13 cellular contexts compared by ENCODE assay signal in genomic region chr11:72686639-72687215, GRCh38. TPM values are rescaled to one million over a fixed set of nuclear protein-coding genes. Genes with fewer than 3 reads are reported as not detected.
DNase-seq lines count a peak whose midpoint lies in the region; ATAC-seq and TF ChIP-seq lines count a peak whose summit lies in the region.
"Had no signal": no experiment of that assay in that cellular context is flagged by ENCODE, and none has a peak within 500 bp of the region (broad histone marks: within the 10 kb centered on the region; RNA-seq: fewer than 3 reads in every experiment).

No MANE protein-coding gene starts in this region.

- H3K9me3 ChIP-seq in heart left ventricle (no peaks in the 10 kb centered on the region), spleen (no peaks in the 10 kb centered on the region), HAP-1 (no peaks in the 10 kb centered on the region)
- H3K9me3 ChIP-seq: right lobe of liver had no signal

- no peaks in the 10 kb centered on the region for H3K27me3 Mint-ChIP-seq in T-helper 2 cell treated with Interferon-gamma antibody and Interleukin-4, amounts not matched to agents 5 μg/mL and 100 μg/mL, for 36 hours (ENCODE audit: low read depth)
- no peaks in the 10 kb centered on the region for H3K27me3 Mint-ChIP-seq in activated T-helper 17 cell treated with anti-CD3 and anti-CD28 coated beads, Interleukin-2, amount 50 U/mL, for 72 hours

- H3K27me3 ChIP-seq in heart left ventricle (no peaks in the 10 kb centered on the region), spleen (replicated peaks in 1 of 7) (no peaks in the 10 kb centered on the region), HAP-1 (ENCODE audit: low read depth) (no peaks in the 10 kb centered on the region)
- H3K27me3 ChIP-seq: right lobe of liver had no signal

- TF ChIP-seq CTCF in heart left ventricle (IDR thresholded peaks at IDR 0.05) (no peak), spleen (IDR thresholded peaks at IDR 0.05 in 8 of 11, conservative IDR thresholded peaks at IDR 0.05 in 3 of 11) (no peak)

- H3K4me3 Mint-ChIP-seq in T-helper 2 cell treated with Interferon-gamma antibody and Interleukin-4, amounts not matched to agents 5 μg/mL and 100 μg/mL, for 36 hours = peak overlapping the region; percentile 58
- peak overlapping the region; percentile 38 for H3K4me3 Mint-ChIP-seq in activated T-helper 17 cell treated with anti-CD3 and anti-CD28 coated beads, Interleukin-2, amount 50 U/mL, for 72 hours

- peaks cover 24% of the 10 kb centered on the region for H3K4me1 Mint-ChIP-seq in T-helper 2 cell treated with Interferon-gamma antibody and Interleukin-4, amounts not matched to agents 5 μg/mL and 100 μg/mL, for 36 hours (ENCODE audit: low read depth)
- peaks cover 13% of the 10 kb centered on the region for H3K4me1 Mint-ChIP-seq in activated T-helper 17 cell treated with anti-CD3 and anti-CD28 coated beads, Interleukin-2, amount 50 U/mL, for 72 hours

- peak overlapping the region; percentile 60 for H3K27ac Mint-ChIP-seq in T-helper 2 cell treated with Interferon-gamma antibody and Interleukin-4, amounts not matched to agents 5 μg/mL and 100 μg/mL, for 36 hours
- H3K27ac Mint-ChIP-seq in activated T-helper 17 cell treated with anti-CD3 and anti-CD28 coated beads, Interleukin-2, amount 50 U/mL, for 72 hours = peak overlapping the region; percentile 83

- intact Hi-C loops in heart left ventricle (cut with DNase I) = loop anchor here in 5 of 10 donors (10.0 kb wide), 2 partner anchors 202 to 212 kb away; no protein-coding TSS in a partner anchor
- intact Hi-C loops in spleen (cut with DNase I; ENCODE audit: low total_unique reads) = no loop called here

- TF ChIP-seq POLR2A in heart left ventricle (IDR thresholded peaks at IDR 0.05) (no peak), spleen (IDR thresholded peaks at IDR 0.05) (no peak)

- H3K27ac ChIP-seq in heart left ventricle (peak overlapping the region; percentile 11 to 75 (median 61)), spleen (peak overlapping the region in 6 of 8 donors; percentile 12 to 62 (median 30))
- H3K27ac ChIP-seq: right lobe of liver had no signal

- H3K36me3 ChIP-seq in heart left ventricle (peaks cover 0 to 78% (median 74%) of the 10 kb centered on the region in 9 donors), spleen (peaks cover 0 to 94% (median 81%) of the 10 kb centered on the region in 6 donors), HAP-1 (replicated peaks) (peaks cover 9% of the 10 kb centered on the region)

- DNase-seq in T-helper 2 cell treated with Interferon-gamma antibody and Interleukin-4, amounts not matched to agents 5 μg/mL and 100 μg/mL, for 36 hours (ENCODE audit: low spot score) = no peak
- DNase-seq in T-helper 2 cell (no peak), heart left ventricle (no peak), spleen (no peak), NCI-H2081 treated with DMSO at 0.1 percent for 48 hours (lab: John Stamatoyannopoulos, UW) (no peak), HAP-1 (ENCODE audit: low spot score in 2 of 2) (no peak)
- no peak for DNase-seq in activated CD4-positive, CD25-positive, alpha-beta regulatory T cell (lab: John Stamatoyannopoulos, UW)
- DNase-seq: 8988T; NCI-H1105 treated with DMSO at 0.1 percent for 48 hours; NK-92 treated with Interleukin-12 subunit alpha and Interleukin-12 subunit beta, amount 100 ng/mL, for 24 hours; right lobe of liver; T-helper 9 cell had no signal

- peaks cover 25% of the 10 kb centered on the region for H3K36me3 Mint-ChIP-seq in T-helper 2 cell treated with Interferon-gamma antibody and Interleukin-4, amounts not matched to agents 5 μg/mL and 100 μg/mL, for 36 hours (ENCODE audit: low read depth)
- peaks cover 58% of the 10 kb centered on the region for H3K36me3 Mint-ChIP-seq in activated T-helper 17 cell treated with anti-CD3 and anti-CD28 coated beads, Interleukin-2, amount 50 U/mL, for 72 hours (ENCODE audit: low read depth)

- no peak for ATAC-seq in activated T-helper 17 cell treated with anti-CD3 and anti-CD28 coated beads, Interleukin-2, amount 50 U/mL, for 72 hours (replicated peaks)
- ATAC-seq in heart left ventricle = peak in 1 of 4 donors; percentile 0
- ATAC-seq: right lobe of liver had no signal

- no peaks in the 10 kb centered on the region for H3K9me3 Mint-ChIP-seq in T-helper 2 cell treated with Interferon-gamma antibody and Interleukin-4, amounts not matched to agents 5 μg/mL and 100 μg/mL, for 36 hours
- H3K9me3 Mint-ChIP-seq in activated T-helper 17 cell treated with anti-CD3 and anti-CD28 coated beads, Interleukin-2, amount 50 U/mL, for 72 hours = no peaks in the 10 kb centered on the region

- 35 to 56% (median 45%) methylated on average over 8 of the region's 8 CpGs for WGBS in heart left ventricle, 4 donors
- 66 to 83% (median 81%) methylated on average over 7 to 8 of the region's 8 CpGs for WGBS in spleen, 5 donors

- peaks cover 0 to 54% (median 28%) of the 10 kb centered on the region in 12 donors for H3K4me1 ChIP-seq in heart left ventricle
- peaks cover 0 to 84% (median 39%) of the 10 kb centered on the region in 6 donors for H3K4me1 ChIP-seq in spleen
- H3K4me1 ChIP-seq in HAP-1 = no peaks in the 10 kb centered on the region
- H3K4me1 ChIP-seq: right lobe of liver had no signal

- in situ Hi-C loops in HAP-1 (cut with MboI; ENCODE audit: low sequenced_read_pairs) = no loop called here

- H3K4me3 ChIP-seq in heart left ventricle (no peak overlapping the region), spleen (no peak overlapping the region), HAP-1 (no peak overlapping the region)
- H3K4me3 ChIP-seq: right lobe of liver had no signal

RNA-seq across cellular contexts. Expression of gene PDE2A, which starts 12.5 kb away (rescaled TPM):
- total RNA-seq in activated T-helper 17 cell treated with anti-CD3 and anti-CD28 coated beads, Interleukin-2, amount 50 U/mL, for 72 hours = 1 to 10 TPM; 1.7 to 3.6 TPM
- total RNA-seq in heart left ventricle = 10 to 100 TPM; 16.8 to 53.7 (median 23.7) TPM
- polyA plus RNA-seq in heart left ventricle = 10 to 100 TPM; 23.2 to 24.1 TPM
- 100 to 1,000 TPM; 244 to 584 (median 346) TPM for total RNA-seq in spleen
- polyA plus RNA-seq in spleen = 100 to 1,000 TPM in 1 of 3 donors, 10 to 100 TPM in 2; 58.2 to 158 (median 72.8) TPM

Comparison
In these comparisons a context has a peak if more than half of its experiments do, and no peak if none do; other contexts are left out.
1. RNA of gene PDE2A, which starts 12.5 kb away (total RNA-seq): 244 to 584 TPM in spleen; 16.8 to 53.7 TPM in heart left ventricle and 1.7 to 3.6 TPM in activated T-helper 17 cell treated with anti-CD3 and anti-CD28 coated beads, Interleukin-2, amount 50 U/mL, for 72 hours; every median in the first group is over 4 times any median in the second.